In genomic region chr1:199792874-199793273, GRCh38 we compare ENCODE assay signal across 24 cellular contexts.
"Had no signal": no experiment of that assay in that cellular context is flagged by ENCODE, and none has a peak within 500 bp of the region (broad histone marks: within the 10 kb centered on the region; RNA-seq: fewer than 3 reads in every experiment).

No MANE protein-coding gene starts in this region.

- H3K4me2 ChIP-seq: SK-N-SH had no signal

- ATAC-seq: T-cell had no signal

- H3K9me3 ChIP-seq: MG63, SK-N-SH had no signal

- H3K36me3 ChIP-seq: MG63 had no signal

- DNase-seq: Karpas-422, KG1, MG63, NCI-H1092, NCI-H1105 treated with DMSO at 0.1 percent for 48 hours, NCI-H1417 treated with DMSO at 0.1 percent for 48 hours, NCI-H146, NCI-H1694 treated with DMSO at 0.1 percent for 48 hours, NCI-H1930, NCI-H2081, NCI-H2107, NCI-H226, NCI-H446, NCI-H510A, NCI-H524 treated with DMSO at 0.1 percent for 48 hours, NCI-H69, NCI-H774, SHP77, SK-N-SH, SW 1271, T-cell had no signal

- H3K4me3 ChIP-seq: MG63 had no signal

- H3K27ac ChIP-seq: HL-60, RWPE1 had no signal

- H3K27me3 ChIP-seq: MG63 had no signal

- FAIRE-seq: HTR-8/SVneo had no signal

- H3K9ac ChIP-seq: SK-N-SH had no signal
